8 cellular contexts compared by ENCODE assay signal in genomic region chr10:97401455-97401919, GRCh38. TPM values are rescaled to one million over a fixed set of nuclear protein-coding genes. Genes with fewer than 3 reads are reported as not detected.
DNase-seq lines count a peak whose midpoint lies in the region; ATAC-seq and TF ChIP-seq lines count a peak whose summit lies in the region.

No MANE protein-coding gene starts in this region.

- ATAC-seq in psoas muscle (no peak), HG02852 (IDR thresholded peaks at IDR 0.05; ENCODE audit: unreplicated experiment) (no peak)

- intact Hi-C loops in esophagus squamous epithelium (cut with DNase I): no loop called here
- intact Hi-C loops in psoas muscle (cut with DNase I): loop anchor here in 1 of 2 donors (10.0 kb wide), 1 partner anchor 213 kb away; no protein-coding TSS in a partner anchor

- H3K4me3 ChIP-seq in GM06990 (replicated peaks; ENCODE audit: low read depth, low read length) (peak overlapping the region; percentile 87), SJSA1 (peak overlapping the region; percentile 66), esophagus squamous epithelium (peak overlapping the region in 3 of 4 donors; percentile 67 to 87 (median 81)), psoas muscle (peak overlapping the region; percentile 96)

- TF ChIP-seq POLR2A in esophagus squamous epithelium (IDR thresholded peaks at IDR 0.05): no peak

- H3K4me1 ChIP-seq in SJSA1 (replicated peaks) (peaks cover 12% of the 10 kb centered on the region), esophagus squamous epithelium (peaks cover 3 to 22% (median 14%) of the 10 kb centered on the region in 3 donors), psoas muscle (peaks cover 14% of the 10 kb centered on the region)

- no peaks in the 10 kb centered on the region for H3K27me3 ChIP-seq in GM06990 (replicated peaks; ENCODE audit: control insufficient read depth, insufficient read depth, low read length)
- no peaks in the 10 kb centered on the region for H3K27me3 ChIP-seq in SJSA1 (replicated peaks)
- H3K27me3 ChIP-seq in esophagus squamous epithelium: no peaks in the 10 kb centered on the region
- no peaks in the 10 kb centered on the region for H3K27me3 ChIP-seq in psoas muscle (ENCODE audit: insufficient read depth in 3 of 3, low read length in 2 of 3)

- TF ChIP-seq CTCF in GM06990 (IDR thresholded peaks at IDR 0.05; ENCODE audit: insufficient read depth, low read length, poor library complexity, severe bottlenecking) (no peak), esophagus squamous epithelium (IDR thresholded peaks at IDR 0.05) (no peak), psoas muscle (IDR thresholded peaks at IDR 0.05) (no peak)

- H3K36me3 ChIP-seq in GM06990 (ENCODE audit: control insufficient read depth, insufficient read depth, low read length): no peaks in the 10 kb centered on the region
- peaks cover 16% of the 10 kb centered on the region for H3K36me3 ChIP-seq in SJSA1
- peaks cover 0 to 23% (median under 1%) of the 10 kb centered on the region in 3 donors for H3K36me3 ChIP-seq in esophagus squamous epithelium
- peaks cover 0 to 27% of the 10 kb centered on the region in 2 donors for H3K36me3 ChIP-seq in psoas muscle (ENCODE audit: insufficient read depth in 1 of 2, low read depth in 1 of 2)

- no peaks in the 10 kb centered on the region for H3K9me3 ChIP-seq in SJSA1 (replicated peaks)
- H3K9me3 ChIP-seq in esophagus squamous epithelium: no peaks in the 10 kb centered on the region
- no peaks in the 10 kb centered on the region for H3K9me3 ChIP-seq in psoas muscle

- 74 to 100% methylated on average over 3 to 13 of the region's 13 CpGs for WGBS in esophagus squamous epithelium, 2 donors
- WGBS in psoas muscle, 3 donors: 64 to 65% (median 65%) methylated on average over 13 of the region's 13 CpGs

- DNase-seq in GM06990 (ENCODE audit: extremely low read depth, insufficient read length) (no peak), SJSA1 (ENCODE audit: low read depth in 1 of 2, low spot score in 2 of 2) (no peak), esophagus squamous epithelium (lab: John Stamatoyannopoulos, UW) (no peak), psoas muscle (no peak), DMS153 (lab: John Stamatoyannopoulos, UW) (no peak), 8988T (no peak)
- no peak for DNase-seq in stimulated activated CD4-positive, alpha-beta T cell treated with anti-CD3 and anti-CD28 coated beads, Interleukin-12 subunit alpha, Interleukin-12 subunit beta, amount 100 ng/mL, for 4 hours

- H3K27ac ChIP-seq in SJSA1 (peak overlapping the region; percentile 82), esophagus squamous epithelium (peak overlapping the region in 3 of 4 donors; percentile 84 to 89 (median 88)), psoas muscle (peak overlapping the region; percentile 97)

RNA-seq across cellular contexts. Expression of gene RRP12, which starts 0.3 kb away (rescaled TPM):
- 25.1 and 26.4 TPM in 2 replicates for total RNA-seq in SJSA1 (2014; rRNA removed; shearing (Covaris generic))
- total RNA-seq in esophagus squamous epithelium (10 to 100 TPM; 14.9 to 33.4 (median 23.9) TPM), psoas muscle (100 to 1,000 TPM in 1 of 4 donors, 10 to 100 TPM in 3; 64.7 to 105 (median 76.4) TPM)
- polyA plus RNA-seq in psoas muscle: 100 to 1,000 TPM in 1 of 3 donors, 10 to 100 TPM in 2; 46.5 to 114 (median 76.4) TPM

RNA-seq across cellular contexts. Expression of gene PGAM1, which starts 24.5 kb away (rescaled TPM):
- 475 and 591 TPM in 2 replicates for total RNA-seq in SJSA1 (2014; rRNA removed; shearing (Covaris generic))
- total RNA-seq in esophagus squamous epithelium: 100 to 1,000 TPM; 310 to 700 (median 514) TPM
- 10 to 100 TPM; 41.5 to 65.5 (median 46.6) TPM for total RNA-seq in psoas muscle
- polyA plus RNA-seq in psoas muscle: 100 to 1,000 TPM in 2 of 3 donors, 10 to 100 TPM in 1; 36.2 to 186 (median 112) TPM

RNA-seq across cellular contexts. Expression of gene EXOSC1, which starts 44.3 kb away (rescaled TPM):
- total RNA-seq in SJSA1 (2014; rRNA removed; shearing (Covaris generic)): 59.1 and 60.1 TPM in 2 replicates
- total RNA-seq in esophagus squamous epithelium: 10 to 100 TPM; 12.4 to 44.8 (median 24.7) TPM
- 10 to 100 TPM; 14.0 to 20.4 (median 19.8) TPM for total RNA-seq in psoas muscle
- polyA plus RNA-seq in psoas muscle: 10 to 100 TPM; 26.4 to 36.5 (median 29.4) TPM

RNA-seq across cellular contexts. Expression of gene ZDHHC16, which starts 44.5 kb away (rescaled TPM):
- 50.1 and 57.7 TPM in 2 replicates for total RNA-seq in SJSA1 (2014; rRNA removed; shearing (Covaris generic))
- total RNA-seq in esophagus squamous epithelium (10 to 100 TPM; 17.0 to 36.9 (median 28.2) TPM), psoas muscle (10 to 100 TPM; 19.7 to 24.5 (median 22.7) TPM)
- 10 to 100 TPM; 23.2 to 44.9 (median 24.6) TPM for polyA plus RNA-seq in psoas muscle
